Comparison of ENCODE assay signal across 10 cellular contexts in genomic region chr16:590875-591200, GRCh38. TPM values are rescaled to one million over a fixed set of nuclear protein-coding genes. Genes with fewer than 3 reads are reported as not detected.
DNase-seq lines count a peak whose midpoint lies in the region; ATAC-seq, FAIRE-seq and TF ChIP-seq lines count a peak whose summit lies in the region.
"Had no signal": no experiment of that assay in that cellular context is flagged by ENCODE, and none has a peak within 500 bp of the region (broad histone marks: within the 10 kb centered on the region; RNA-seq: fewer than 3 reads in every experiment).

No MANE protein-coding gene starts in this region.

- FAIRE-seq in urothelium cell line (lab: Jason Lieb, UNC) = no peak

- H3K36me3 ChIP-seq in lung (ENCODE audit: control insufficient read depth in 2 of 2, insufficient read depth in 2 of 2, low read length in 2 of 2) = no peaks in the 10 kb centered on the region
- no peaks in the 10 kb centered on the region for H3K36me3 ChIP-seq in transverse colon

- WGBS in lung, 2 donors = 54 to 79% methylated on average over 6 of the region's 6 CpGs
- WGBS in transverse colon (ENCODE audit: low coverage in 1 of 2), 2 donors = 40% methylated on average over 6 of the region's 6 CpGs; no CpG with 5 or more reads in 1 of the 2 donors

- CTCF ChIA-PET in activated naive CD4-positive, alpha-beta T cell treated with anti-CD3 and anti-CD28 coated beads, Interleukin-2, amount 10 ng/mL, durations not matched to agents 7 days and 5 days (lab: Charles Lee) = interaction anchor here (1.0 kb wide), 1 partner anchor 12 kb away, joined by 4 read pairs; no protein-coding TSS in a partner anchor

- in situ Hi-C loops in astrocyte of the cerebellum (cut with HindIII; ENCODE audit: low sequenced_read_pairs) (no loop called here), transverse colon (cut with MboI; ENCODE audit: low pct_ligation_motif_present in 1 of 4, low pct_unique_long_range_greater_than_20kb in 1 of 4, low sequenced_read_pairs in 3 of 4) (no loop called here)

- peaks cover 0 to 38% of the 10 kb centered on the region in 2 donors for H3K4me1 ChIP-seq in lung (ENCODE audit: control insufficient read depth in 2 of 2, insufficient read depth in 2 of 2, low read length in 2 of 2)
- peaks cover 30 to 64% (median 52%) of the 10 kb centered on the region in 4 donors for H3K4me1 ChIP-seq in transverse colon

- H3K27me3 ChIP-seq in lung (ENCODE audit: control insufficient read depth, insufficient read depth) (no peaks in the 10 kb centered on the region), transverse colon (no peaks in the 10 kb centered on the region)

- peak overlapping the region in 1 of 2 donors; percentile 92 for H3K27ac ChIP-seq in lung (ENCODE audit: low read depth in 1 of 2, low read length in 1 of 2)
- peak overlapping the region; percentile 92 to 93 (median 92) for H3K27ac ChIP-seq in transverse colon

- intact Hi-C loops in transverse colon (cut with DNase I; ENCODE audit: low total_unique reads) (no loop called here), sciatic nerve (cut with DNase I) (no loop called here)

- TF ChIP-seq CTCF in astrocyte of the cerebellum (IDR thresholded peaks at IDR 0.05; ENCODE audit: low read depth, low read length, missing control alignments) (no peak), lung (IDR thresholded peaks at IDR 0.05; ENCODE audit: control extremely low read depth, extremely low read depth) (no peak), transverse colon (IDR thresholded peaks at IDR 0.05) (no peak)

- H3K27ac Mint-ChIP-seq in activated naive CD4-positive, alpha-beta T cell treated with anti-CD3 and anti-CD28 coated beads, Interleukin-2, amount 10 ng/mL, durations not matched to agents 7 days and 5 days = peak overlapping the region; percentile 64

- no peaks in the 10 kb centered on the region for H3K9me3 Mint-ChIP-seq in activated naive CD4-positive, alpha-beta T cell treated with anti-CD3 and anti-CD28 coated beads, Interleukin-2, amount 10 ng/mL, durations not matched to agents 7 days and 5 days

- H3K4me3 Mint-ChIP-seq in activated naive CD4-positive, alpha-beta T cell treated with anti-CD3 and anti-CD28 coated beads, Interleukin-2, amount 10 ng/mL, durations not matched to agents 7 days and 5 days = peak overlapping the region; percentile 74

- no peak for TF ChIP-seq POLR2A in transverse colon (IDR thresholded peaks at IDR 0.05)

- no peaks in the 10 kb centered on the region for H3K9me3 ChIP-seq in lung (ENCODE audit: control insufficient read depth in 2 of 2, insufficient read depth in 1 of 2, low read length in 1 of 2)
- H3K9me3 ChIP-seq in transverse colon = no peaks in the 10 kb centered on the region

- H3K4me1 Mint-ChIP-seq in activated naive CD4-positive, alpha-beta T cell treated with anti-CD3 and anti-CD28 coated beads, Interleukin-2, amount 10 ng/mL, durations not matched to agents 7 days and 5 days = peaks cover 33% of the 10 kb centered on the region

- H3K36me3 Mint-ChIP-seq in activated naive CD4-positive, alpha-beta T cell treated with anti-CD3 and anti-CD28 coated beads, Interleukin-2, amount 10 ng/mL, durations not matched to agents 7 days and 5 days = peaks cover 3% of the 10 kb centered on the region

- ATAC-seq in lung (ENCODE audit: insufficient read depth, low FRiP score) (no peak), sciatic nerve (no peak)

- TF ChIP-seq EP300 in transverse colon (IDR thresholded peaks at IDR 0.05; ENCODE audit: low read depth) = no peak

- H3K27me3 Mint-ChIP-seq in activated naive CD4-positive, alpha-beta T cell treated with anti-CD3 and anti-CD28 coated beads, Interleukin-2, amount 10 ng/mL, durations not matched to agents 7 days and 5 days = no peaks in the 10 kb centered on the region

- DNase-seq in activated naive CD4-positive, alpha-beta T cell treated with anti-CD3 and anti-CD28 coated beads, Interleukin-2, amount 10 ng/mL, durations not matched to agents 7 days and 5 days = no peak
- no peak for DNase-seq in activated naive CD4-positive, alpha-beta T cell treated with Interleukin-2 at 50 U/mL for 16 hours
- DNase-seq in astrocyte of the cerebellum (ENCODE audit: low read depth) (no peak), lung (ENCODE audit: low spot score) (no peak), transverse colon (no peak), urothelium cell line (ENCODE audit: low spot score) (no peak), sciatic nerve (ENCODE audit: low spot score) (no peak)
- DNase-seq in activated CD4-positive, alpha-beta T cell treated with anti-CD3 and anti-CD28 coated beads, Interleukin-2, amount 50 U/mL, for 48 hours = no peak
- DNase-seq: DMS153; stimulated activated CD4-positive, alpha-beta T cell treated with anti-CD3 and anti-CD28 coated beads, Interleukin-2, amount 100 ng/mL, for 48 hours had no signal

- peak overlapping the region; percentile 82 for H3K4me3 ChIP-seq in astrocyte of the cerebellum (ENCODE audit: low read depth, low read length)
- H3K4me3 ChIP-seq in lung = peak overlapping the region; percentile 71
- peak overlapping the region; percentile 79 to 97 (median 92) for H3K4me3 ChIP-seq in transverse colon

RNA-seq across cellular contexts. Expression of gene RAB40C, which starts 1.0 kb away (rescaled TPM):
- total RNA-seq in lung = 10 to 100 TPM; 25.1 to 58.9 TPM
- 10 to 100 TPM; 34.0 to 53.8 TPM for polyA plus RNA-seq in lung
- 100 to 1,000 TPM in 2 of 4 donors, 10 to 100 TPM in 2; 54.8 to 111 (median 83.5) TPM for total RNA-seq in transverse colon
- 22.5 TPM for total RNA-seq in sciatic nerve

RNA-seq across cellular contexts. Expression of gene PIGQ, which starts 21.1 kb away (rescaled TPM):
- total RNA-seq in lung (10 to 100 TPM; 34.9 to 81.2 TPM), transverse colon (100 to 1,000 TPM in 1 of 4 donors, 10 to 100 TPM in 3; 37.4 to 115 (median 56.0) TPM), sciatic nerve (46.6 TPM)
- polyA plus RNA-seq in lung = 10 to 100 TPM; 41.5 to 98.2 TPM

RNA-seq across cellular contexts. Expression of gene NHLRC4, which starts 24.0 kb away (rescaled TPM):
- total RNA-seq in lung (1 to 10 TPM; 7.0 to 8.6 TPM), transverse colon (under 1 TPM in 3 of 4 donors, not detected in 1; 0.55 to 0.75 (median 0.64) TPM), sciatic nerve (1.2 TPM)
- 1 to 10 TPM; 2.3 to 4.5 TPM for polyA plus RNA-seq in lung

RNA-seq across cellular contexts. Expression of gene PRR35, which starts 30.6 kb away (rescaled TPM):
- total RNA-seq in lung (not detected), transverse colon (not detected), sciatic nerve (not detected)
- not detected for polyA plus RNA-seq in lung

RNA-seq across cellular contexts. Expression of gene WFIKKN1, which starts 39.9 kb away (rescaled TPM):
- total RNA-seq in lung = 1 to 10 TPM in 1 of 2 donors, under 1 TPM in 1; 0.31 to 2.5 TPM
- under 1 TPM; 0.44 to 0.79 TPM for polyA plus RNA-seq in lung
- total RNA-seq in transverse colon = 10 to 100 TPM in 1 of 4 donors, 1 to 10 TPM in 3; 2.3 to 13.1 (median 4.2) TPM
- total RNA-seq in sciatic nerve = 1.5 TPM
